Comparison of ENCODE assay signal across 1 cellular context in the genomic region with DNA sequence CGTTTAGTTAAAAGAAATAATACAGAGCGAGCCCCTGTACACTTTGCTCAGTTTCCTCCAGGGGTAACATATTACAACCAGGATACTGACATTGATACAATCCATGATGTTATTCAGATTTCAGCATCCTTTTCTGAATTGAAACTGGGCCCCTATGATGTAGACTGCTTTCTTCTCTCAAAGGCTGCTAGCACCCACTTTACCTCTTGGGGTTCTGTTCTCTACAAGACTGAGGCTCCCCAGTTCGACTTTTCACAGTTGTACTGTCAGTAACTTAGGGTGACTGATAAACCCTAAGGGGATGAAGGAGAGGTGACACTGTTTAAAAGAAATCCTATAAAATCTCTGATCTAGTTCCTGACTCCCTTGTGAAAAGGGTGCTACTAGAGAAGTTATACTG.
TF ChIP-seq lines count a peak whose summit lies in the region.

No MANE protein-coding gene starts in this region.

TF ChIP-seq in GM12878, 131 proteins besides CTCF, POLR2A, EP300 and RAD21:
- TF ChIP-seq, protein P1, sequence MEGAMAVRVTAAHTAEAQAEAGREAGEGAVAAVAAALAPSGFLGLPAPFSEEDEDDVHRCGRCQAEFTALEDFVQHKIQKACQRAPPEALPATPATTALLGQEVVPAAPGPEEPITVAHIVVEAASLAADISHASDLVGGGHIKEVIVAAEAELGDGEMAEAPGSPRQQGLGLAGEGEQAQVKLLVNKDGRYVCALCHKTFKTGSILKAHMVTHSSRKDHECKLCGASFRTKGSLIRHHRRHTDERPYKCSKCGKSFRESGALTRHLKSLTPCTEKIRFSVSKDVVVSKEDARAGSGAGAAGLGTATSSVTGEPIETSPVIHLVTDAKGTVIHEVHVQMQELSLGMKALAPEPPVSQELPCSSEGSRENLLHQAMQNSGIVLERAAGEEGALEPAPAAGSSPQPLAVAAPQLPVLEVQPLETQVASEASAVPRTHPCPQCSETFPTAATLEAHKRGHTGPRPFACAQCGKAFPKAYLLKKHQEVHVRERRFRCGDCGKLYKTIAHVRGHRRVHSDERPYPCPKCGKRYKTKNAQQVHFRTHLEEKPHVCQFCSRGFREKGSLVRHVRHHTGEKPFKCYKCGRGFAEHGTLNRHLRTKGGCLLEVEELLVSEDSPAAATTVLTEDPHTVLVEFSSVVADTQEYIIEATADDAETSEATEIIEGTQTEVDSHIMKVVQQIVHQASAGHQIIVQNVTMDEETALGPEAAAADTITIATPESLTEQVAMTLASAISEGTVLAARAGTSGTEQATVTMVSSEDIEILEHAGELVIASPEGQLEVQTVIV (IDR thresholded peaks at IDR 0.05; ENCODE audit: borderline replicate concordance, partially characterized antibody), result no peak
- TF ChIP-seq ZBTB11 (CRISPR knock-in tag; IDR thresholded peaks at IDR 0.05) (no peak), ATF7 (IDR thresholded peaks at IDR 0.05; ENCODE audit: low read depth) (no peak), ZZZ3 (IDR thresholded peaks at IDR 0.05; ENCODE audit: control insufficient read depth, insufficient read length, low read depth) (no peak), EGR1 (IDR thresholded peaks at IDR 0.05; ENCODE audit: borderline replicate concordance in 1 of 2, low read depth in 2 of 2, low read length in 2 of 2) (no peak), SUPT20H (IDR thresholded peaks at IDR 0.05; ENCODE audit: borderline replicate concordance, control insufficient read depth, low read depth, low read length) (no peak), SIN3A (IDR thresholded peaks at IDR 0.05; ENCODE audit: low read depth, low read length) (no peak), NFIC (IDR thresholded peaks at IDR 0.05; ENCODE audit: low read depth, low read length) (no peak), SMARCA5 (IDR thresholded peaks at IDR 0.05) (no peak), PBX3 (IDR thresholded peaks at IDR 0.05; ENCODE audit: insufficient replicate concordance, low read depth, low read length) (no peak), MEF2B (IDR thresholded peaks at IDR 0.05; ENCODE audit: partially characterized antibody, poor library complexity, severe bottlenecking) (no peak), ESRRA (IDR thresholded peaks at IDR 0.05; ENCODE audit: low read length) (no peak)
- TF ChIP-seq, protein P2, sequence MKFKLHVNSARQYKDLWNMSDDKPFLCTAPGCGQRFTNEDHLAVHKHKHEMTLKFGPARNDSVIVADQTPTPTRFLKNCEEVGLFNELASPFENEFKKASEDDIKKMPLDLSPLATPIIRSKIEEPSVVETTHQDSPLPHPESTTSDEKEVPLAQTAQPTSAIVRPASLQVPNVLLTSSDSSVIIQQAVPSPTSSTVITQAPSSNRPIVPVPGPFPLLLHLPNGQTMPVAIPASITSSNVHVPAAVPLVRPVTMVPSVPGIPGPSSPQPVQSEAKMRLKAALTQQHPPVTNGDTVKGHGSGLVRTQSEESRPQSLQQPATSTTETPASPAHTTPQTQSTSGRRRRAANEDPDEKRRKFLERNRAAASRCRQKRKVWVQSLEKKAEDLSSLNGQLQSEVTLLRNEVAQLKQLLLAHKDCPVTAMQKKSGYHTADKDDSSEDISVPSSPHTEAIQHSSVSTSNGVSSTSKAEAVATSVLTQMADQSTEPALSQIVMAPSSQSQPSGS (IDR thresholded peaks at IDR 0.05; ENCODE audit: low read length), result no peak
